In the genomic region with DNA sequence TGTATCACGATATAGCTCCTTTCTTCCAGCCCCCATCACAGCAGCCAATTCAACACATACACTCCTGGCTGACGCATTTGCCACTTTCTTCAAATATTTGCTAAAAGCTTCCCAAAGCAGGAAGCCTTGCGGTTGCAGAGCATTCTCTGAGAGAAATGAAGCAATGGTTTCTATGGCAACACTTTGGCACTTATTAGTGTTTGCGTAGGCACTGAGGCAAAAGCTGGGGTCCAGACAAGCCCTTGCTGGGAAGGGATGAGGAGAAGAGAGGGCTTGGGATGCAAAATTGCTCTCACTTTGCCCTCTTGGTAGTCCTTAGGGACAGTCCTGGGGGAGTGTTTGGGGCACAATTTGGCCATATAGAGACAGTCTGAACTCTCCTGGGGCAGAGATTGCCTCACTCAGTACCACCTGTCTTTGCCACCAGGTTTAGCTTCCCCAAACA, we compare ENCODE assay signal across 10 cellular contexts. TPM values are rescaled to one million over a fixed set of nuclear protein-coding genes. Genes with fewer than 3 reads are reported as not detected.
A peak's percentile ranks its signal among the peaks of the same experiment; 100 is the strongest.
DNase-seq lines count a peak whose midpoint lies in the region; FAIRE-seq and TF ChIP-seq lines count a peak whose summit lies in the region.
"Had no signal": no experiment of that assay in that cellular context is flagged by ENCODE, and none has a peak within 500 bp of the region (broad histone marks: within the 10 kb centered on the region; RNA-seq: fewer than 3 reads in every experiment).

No MANE protein-coding gene starts in this region.

- peak overlapping the region; percentile 70 to 85 (median 83) for H3K27ac Mint-ChIP-seq in brain
- H3K27ac Mint-ChIP-seq: activated naive CD8-positive, alpha-beta T cell treated with anti-CD3 and anti-CD28 coated beads, Interleukin-2, amount 10 ng/mL, durations not matched to agents 7 days and 5 days; natural killer cell had no signal

- H3K4me3 ChIP-seq in retinal pigment epithelial cell (ENCODE audit: low read length) (no peak overlapping the region), kidney (ENCODE audit: low read length in 2 of 2) (no peak overlapping the region)

- intact Hi-C loops in kidney (cut with DNase I): no loop called here
- intact Hi-C loops in posterior vena cava (cut with DNase I): no loop called here

- no peak for TF ChIP-seq POLR2A in GM12891 (IDR thresholded peaks at IDR 0.05; ENCODE audit: low read depth, low read length)

- TF ChIP-seq CTCF in brain (conservative IDR thresholded peaks at IDR 0.05) (no peak), retinal pigment epithelial cell (conservative IDR thresholded peaks at IDR 0.05; ENCODE audit: low read depth, low read length) (no peak), kidney (IDR thresholded peaks at IDR 0.05; ENCODE audit: borderline replicate concordance, extremely low read depth, insufficient read depth) (no peak)

- peaks cover 35% of the 10 kb centered on the region for H3K4me1 Mint-ChIP-seq in brain
- H3K4me1 Mint-ChIP-seq: activated naive CD8-positive, alpha-beta T cell treated with anti-CD3 and anti-CD28 coated beads, Interleukin-2, amount 10 ng/mL, durations not matched to agents 7 days and 5 days had no signal

- FAIRE-seq in GM12891 (lab: Jason Lieb, UNC): no peak
- FAIRE-seq in kidney (lab: Jason Lieb, UNC): no peak

- H3K9me3 ChIP-seq in KOPT-K1 (ENCODE audit: insufficient read depth, low read length, poor library complexity, severe bottlenecking) (no peaks in the 10 kb centered on the region), kidney (ENCODE audit: control insufficient read depth in 1 of 2, low read length in 2 of 2) (no peaks in the 10 kb centered on the region)

- no peaks in the 10 kb centered on the region for H3K27me3 Mint-ChIP-seq in brain
- H3K27me3 Mint-ChIP-seq: activated naive CD8-positive, alpha-beta T cell treated with anti-CD3 and anti-CD28 coated beads, Interleukin-2, amount 10 ng/mL, durations not matched to agents 7 days and 5 days had no signal

- H3K4me1 ChIP-seq in kidney (ENCODE audit: control insufficient read depth in 1 of 2, insufficient read depth in 1 of 2, low read depth in 1 of 2, low read length in 2 of 2): no peaks in the 10 kb centered on the region

- H3K9me3 Mint-ChIP-seq in brain: no peaks in the 10 kb centered on the region
- H3K9me3 Mint-ChIP-seq: activated naive CD8-positive, alpha-beta T cell treated with anti-CD3 and anti-CD28 coated beads, Interleukin-2, amount 10 ng/mL, durations not matched to agents 7 days and 5 days had no signal

- DNase-seq in activated CD4-positive, alpha-beta T cell treated with anti-CD3 and anti-CD28 coated beads, Interleukin-2, amount 50 U/mL, for 1 hour: peak; percentile 1
- no peak for DNase-seq in activated CD4-positive, alpha-beta T cell treated with anti-CD3 and anti-CD28 coated beads for 48 hours
- DNase-seq in retinal pigment epithelial cell (ENCODE audit: low read depth) (peak; percentile 84), GM12891 (ENCODE audit: insufficient read length, low spot score) (no peak), kidney (no peak), posterior vena cava (ENCODE audit: low spot score) (no peak)
- DNase-seq: activated naive CD8-positive, alpha-beta T cell treated with anti-CD3 and anti-CD28 coated beads, Interleukin-2, amount 10 ng/mL, durations not matched to agents 7 days and 5 days; natural killer cell had no signal

- peak overlapping the region in 3 of 5 experiments; percentile 42 to 55 (median 51) for H3K4me3 Mint-ChIP-seq in brain
- H3K4me3 Mint-ChIP-seq: activated naive CD8-positive, alpha-beta T cell treated with anti-CD3 and anti-CD28 coated beads, Interleukin-2, amount 10 ng/mL, durations not matched to agents 7 days and 5 days; natural killer cell had no signal

- H3K36me3 ChIP-seq in KOPT-K1 (ENCODE audit: insufficient read depth, low read length) (no peaks in the 10 kb centered on the region), kidney (ENCODE audit: control insufficient read depth in 1 of 2, insufficient read depth in 2 of 2, low read length in 2 of 2) (no peaks in the 10 kb centered on the region)

- H3K9ac ChIP-seq in kidney (ENCODE audit: low read length in 2 of 2): no peak overlapping the region

- H3K27ac ChIP-seq in KOPT-K1 (ENCODE audit: low read depth, low read length, poor library complexity, severe bottlenecking) (peak overlapping the region; percentile 38), kidney (ENCODE audit: low read depth in 2 of 2, low read length in 2 of 2) (no peak overlapping the region)

- peaks cover 13% of the 10 kb centered on the region for H3K36me3 Mint-ChIP-seq in brain
- H3K36me3 Mint-ChIP-seq: activated naive CD8-positive, alpha-beta T cell treated with anti-CD3 and anti-CD28 coated beads, Interleukin-2, amount 10 ng/mL, durations not matched to agents 7 days and 5 days; natural killer cell had no signal

TF ChIP-seq in GM12891, 5 proteins besides CTCF, POLR2A, EP300 and RAD21:
- no peak for TF ChIP-seq POU2F2 (IDR thresholded peaks at IDR 0.05; ENCODE audit: low read depth, low read length)
- TF ChIP-seq PAX5 (IDR thresholded peaks at IDR 0.05; ENCODE audit: insufficient read depth, low read length, severe bottlenecking): no peak
- TF ChIP-seq SPI1 (IDR thresholded peaks at IDR 0.05; ENCODE audit: low read depth, low read length): no peak
- TF ChIP-seq TAF1 (IDR thresholded peaks at IDR 0.05; ENCODE audit: low read depth, low read length): no peak
- no peak for TF ChIP-seq POLR2AphosphoS5 (IDR thresholded peaks at IDR 0.05; ENCODE audit: low read depth, low read length)

RNA-seq across cellular contexts. Expression of gene PAK3, which starts 55.0 kb away (rescaled TPM):
- polyA plus RNA-seq in brain (ENCODE audit: insufficient read depth, low read depth, low replicate concordance) (1.4 TPM), kidney (ENCODE audit: insufficient read depth, low read depth, low replicate concordance) (0.24 TPM)
- polyA plus RNA-seq in GM12891 (2012; ENCODE audit: low read depth, missing spikeins): not detected
- total RNA-seq in kidney (2.1 TPM), posterior vena cava (10 to 100 TPM; 11.4 to 13.8 TPM)
- total RNA-seq: natural killer cell had no signal

Comparison
In these comparisons a context has a peak if more than half of its experiments do, and no peak if none do; other contexts are left out.
1. DNase-seq: peak in activated CD4-positive, alpha-beta T cell treated with anti-CD3 and anti-CD28 coated beads, Interleukin-2, amount 50 U/mL, for 1 hour (single experiment) and retinal pigment epithelial cell (single experiment); none in activated CD4-positive, alpha-beta T cell treated with anti-CD3 and anti-CD28 coated beads for 48 hours (single experiment), GM12891 (single experiment), kidney (single experiment) and posterior vena cava (single experiment).